Comparison of ENCODE assay signal across 6 cellular contexts in the genomic region with DNA sequence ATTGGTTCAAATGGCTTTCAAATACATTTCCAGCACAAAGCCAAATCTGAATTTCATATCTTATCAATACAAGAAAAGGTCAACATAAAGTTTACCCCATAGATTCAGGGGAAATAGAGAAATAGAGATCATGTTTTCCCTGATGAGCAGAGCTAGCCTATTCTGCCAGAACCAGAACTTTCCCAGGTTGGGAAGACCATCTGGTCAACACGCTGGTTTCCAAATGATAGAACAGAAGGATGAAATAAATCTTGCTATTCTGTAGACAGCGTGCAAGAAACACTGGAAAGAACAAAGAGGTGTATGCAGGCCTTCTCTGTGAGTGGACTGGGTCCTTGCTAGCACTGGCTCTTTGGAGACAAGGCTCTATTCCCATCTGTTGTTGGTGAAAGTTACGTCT.
"Had no signal": no experiment of that assay in that cellular context is flagged by ENCODE, and none has a peak within 500 bp of the region (broad histone marks: within the 10 kb centered on the region; RNA-seq: fewer than 3 reads in every experiment).

No MANE protein-coding gene starts in this region.

- H3K27ac ChIP-seq: HL-60 had no signal

- DNase-seq: IMR-90, KBM-7, KG1 had no signal

- ATAC-seq: HepG2, K562 had no signal

- H3K4me3 ChIP-seq: K562 had no signal
